1 cellular context compared by ENCODE assay signal in the genomic region with DNA sequence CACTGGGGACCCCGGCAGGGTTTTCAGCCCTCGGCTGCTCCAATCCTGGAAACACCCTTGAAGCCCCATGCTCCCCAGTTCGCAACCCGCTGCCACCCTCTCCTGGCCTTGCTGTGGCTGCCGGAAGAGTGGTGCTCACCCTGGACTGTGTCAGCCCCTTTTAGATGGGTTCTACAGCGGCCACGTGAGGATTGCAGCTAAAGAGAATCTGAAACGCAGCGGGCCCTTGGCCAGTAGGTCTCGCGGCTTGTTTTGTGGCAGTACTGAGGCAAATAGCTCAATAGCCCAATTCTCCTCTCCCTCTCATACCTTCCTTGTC.
TF ChIP-seq lines count a peak whose summit lies in the region.

No MANE protein-coding gene starts in this region.

TF ChIP-seq in SK-N-SH treated with all-trans-retinoic acid at 6 μM for 48 hours, 23 proteins besides CTCF, POLR2A, EP300 and RAD21 (continued from another document):
- no peak for TF ChIP-seq PATZ1 (CRISPR knock-in tag; IDR thresholded peaks at IDR 0.05; ENCODE audit: borderline replicate concordance)
